In the genomic region with DNA sequence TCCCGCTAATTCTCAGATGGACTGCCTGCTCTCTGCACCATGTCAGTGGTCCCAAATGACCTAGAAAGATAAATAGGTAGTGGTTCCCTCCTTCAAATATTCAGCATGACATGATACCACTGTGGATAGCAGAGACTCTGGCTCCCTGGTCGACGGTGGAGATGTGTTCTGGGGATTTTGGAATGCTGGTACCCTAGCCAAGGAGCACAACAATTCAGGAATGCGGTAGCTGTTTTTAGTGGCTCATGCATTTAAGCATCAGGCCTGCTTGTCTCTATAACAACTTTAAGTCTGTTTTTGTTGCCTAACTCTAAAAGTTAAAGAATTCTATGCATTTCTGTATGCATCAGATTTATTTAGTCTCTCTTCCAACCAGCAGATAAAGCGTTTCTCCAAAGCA, we compare ENCODE assay signal across 1 cellular context.
TF ChIP-seq lines count a peak whose summit lies in the region.

No MANE protein-coding gene starts in this region.

TF ChIP-seq in GM23338, 12 proteins besides CTCF, POLR2A, EP300 and RAD21 (continued from another document):
- TF ChIP-seq, protein P1, sequence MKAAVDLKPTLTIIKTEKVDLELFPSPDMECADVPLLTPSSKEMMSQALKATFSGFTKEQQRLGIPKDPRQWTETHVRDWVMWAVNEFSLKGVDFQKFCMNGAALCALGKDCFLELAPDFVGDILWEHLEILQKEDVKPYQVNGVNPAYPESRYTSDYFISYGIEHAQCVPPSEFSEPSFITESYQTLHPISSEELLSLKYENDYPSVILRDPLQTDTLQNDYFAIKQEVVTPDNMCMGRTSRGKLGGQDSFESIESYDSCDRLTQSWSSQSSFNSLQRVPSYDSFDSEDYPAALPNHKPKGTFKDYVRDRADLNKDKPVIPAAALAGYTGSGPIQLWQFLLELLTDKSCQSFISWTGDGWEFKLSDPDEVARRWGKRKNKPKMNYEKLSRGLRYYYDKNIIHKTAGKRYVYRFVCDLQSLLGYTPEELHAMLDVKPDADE (IDR thresholded peaks at IDR 0.05) = no peak
- TF ChIP-seq, protein P2, sequence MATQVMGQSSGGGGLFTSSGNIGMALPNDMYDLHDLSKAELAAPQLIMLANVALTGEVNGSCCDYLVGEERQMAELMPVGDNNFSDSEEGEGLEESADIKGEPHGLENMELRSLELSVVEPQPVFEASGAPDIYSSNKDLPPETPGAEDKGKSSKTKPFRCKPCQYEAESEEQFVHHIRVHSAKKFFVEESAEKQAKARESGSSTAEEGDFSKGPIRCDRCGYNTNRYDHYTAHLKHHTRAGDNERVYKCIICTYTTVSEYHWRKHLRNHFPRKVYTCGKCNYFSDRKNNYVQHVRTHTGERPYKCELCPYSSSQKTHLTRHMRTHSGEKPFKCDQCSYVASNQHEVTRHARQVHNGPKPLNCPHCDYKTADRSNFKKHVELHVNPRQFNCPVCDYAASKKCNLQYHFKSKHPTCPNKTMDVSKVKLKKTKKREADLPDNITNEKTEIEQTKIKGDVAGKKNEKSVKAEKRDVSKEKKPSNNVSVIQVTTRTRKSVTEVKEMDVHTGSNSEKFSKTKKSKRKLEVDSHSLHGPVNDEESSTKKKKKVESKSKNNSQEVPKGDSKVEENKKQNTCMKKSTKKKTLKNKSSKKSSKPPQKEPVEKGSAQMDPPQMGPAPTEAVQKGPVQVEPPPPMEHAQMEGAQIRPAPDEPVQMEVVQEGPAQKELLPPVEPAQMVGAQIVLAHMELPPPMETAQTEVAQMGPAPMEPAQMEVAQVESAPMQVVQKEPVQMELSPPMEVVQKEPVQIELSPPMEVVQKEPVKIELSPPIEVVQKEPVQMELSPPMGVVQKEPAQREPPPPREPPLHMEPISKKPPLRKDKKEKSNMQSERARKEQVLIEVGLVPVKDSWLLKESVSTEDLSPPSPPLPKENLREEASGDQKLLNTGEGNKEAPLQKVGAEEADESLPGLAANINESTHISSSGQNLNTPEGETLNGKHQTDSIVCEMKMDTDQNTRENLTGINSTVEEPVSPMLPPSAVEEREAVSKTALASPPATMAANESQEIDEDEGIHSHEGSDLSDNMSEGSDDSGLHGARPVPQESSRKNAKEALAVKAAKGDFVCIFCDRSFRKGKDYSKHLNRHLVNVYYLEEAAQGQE (IDR thresholded peaks at IDR 0.05; ENCODE audit: unreplicated experiment) = no peak
- TF ChIP-seq STAT1 (IDR thresholded peaks at IDR 0.05; ENCODE audit: unreplicated experiment) = no peak
